Comparison of ENCODE assay signal across 12 cellular contexts in the genomic region with DNA sequence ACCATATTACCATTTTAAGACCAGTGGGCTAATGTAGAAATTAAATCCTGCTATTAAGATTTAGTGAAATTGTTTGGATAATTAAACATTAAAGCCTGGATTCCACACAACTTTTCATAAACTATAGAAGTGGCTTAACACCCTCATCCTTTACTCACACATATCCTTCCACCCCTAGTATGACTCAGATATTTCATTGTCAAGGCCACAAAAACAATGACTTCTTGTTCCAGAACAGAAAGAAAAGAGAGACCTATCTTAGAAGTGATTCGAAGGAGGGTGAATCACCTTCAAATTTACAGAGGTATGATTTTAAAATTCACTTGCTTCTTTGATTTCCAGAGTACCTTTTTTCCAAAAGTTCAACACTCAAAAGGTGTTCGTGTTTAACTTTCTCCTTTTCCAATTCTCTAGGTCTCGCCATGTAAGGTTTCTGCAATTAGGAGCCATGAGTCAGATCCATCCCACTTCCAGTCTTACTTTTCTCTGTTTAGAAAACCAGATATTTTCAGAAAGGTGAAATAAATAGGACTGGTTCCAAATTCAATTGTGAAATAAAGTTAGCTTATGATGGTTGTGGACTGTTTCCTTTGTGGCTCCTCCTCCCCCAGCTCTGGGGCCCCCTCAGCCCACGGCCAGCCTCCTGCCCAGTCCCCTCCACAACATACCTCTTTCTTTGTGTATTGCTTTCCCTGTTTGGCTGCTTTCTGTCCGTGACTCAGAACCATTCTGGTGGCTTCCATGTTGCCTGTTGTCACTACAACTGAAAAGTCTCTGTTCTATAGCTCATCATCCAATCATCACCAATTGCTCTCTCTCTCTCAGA. TPM values are rescaled to one million over a fixed set of nuclear protein-coding genes. Genes with fewer than 3 reads are reported as not detected.
DNase-seq lines count a peak whose midpoint lies in the region; ATAC-seq and TF ChIP-seq lines count a peak whose summit lies in the region.
"Had no signal": no experiment of that assay in that cellular context is flagged by ENCODE, and none has a peak within 500 bp of the region (broad histone marks: within the 10 kb centered on the region; RNA-seq: fewer than 3 reads in every experiment).

No MANE protein-coding gene starts in this region.

- H3K27ac ChIP-seq in H9 (ENCODE audit: insufficient read length, low read depth, low read length), result no peak overlapping the region
- no peak overlapping the region for H3K27ac ChIP-seq in psoas muscle
- H3K27ac ChIP-seq: left lung, SJSA1 had no signal

- H3K4me1 Mint-ChIP-seq in activated T-helper 17 cell treated with anti-CD3 and anti-CD28 coated beads, Interleukin-2, amount 50 U/mL, for 72 hours, result peaks cover 21% of the 10 kb centered on the region
- H3K4me1 Mint-ChIP-seq in H9, result no peaks in the 10 kb centered on the region

- no peak overlapping the region for H3K18ac ChIP-seq in H9 (ENCODE audit: insufficient read length, low read depth, low read length)

- H3T11ph ChIP-seq in H9 (ENCODE audit: low read length), result no peak overlapping the region

- H2AFZ ChIP-seq in H9 (ENCODE audit: low read length), result no peak overlapping the region

- intact Hi-C loops in posterior vena cava (cut with DNase I), result loop anchor here in 1 of 2 donors (5.0 kb wide), 1 partner anchor 1688 kb away; no protein-coding TSS in a partner anchor
- intact Hi-C loops in psoas muscle (cut with DNase I), result no loop called here

- H3K23me2 ChIP-seq in H9 (ENCODE audit: insufficient read length, low read depth, low read length, poor library complexity, severe bottlenecking), result no peaks in the 10 kb centered on the region

- H3K4me1 ChIP-seq in H9 (ENCODE audit: insufficient read depth, low read length) (no peaks in the 10 kb centered on the region), psoas muscle (no peaks in the 10 kb centered on the region)
- H3K4me1 ChIP-seq: SJSA1 had no signal

- H3K9ac ChIP-seq in H9 (ENCODE audit: extremely low read depth, insufficient read length, low read length), result no peak overlapping the region

- whole genome bisulfite sequencing in H9 (ENCODE audit: extremely low coverage, insufficient read length, low lambda C conversion rate), result no CpG with 5 or more reads among the region's 5 CpGs
- 83 to 90% (median 84%) methylated on average over 5 of the region's 5 CpGs for WGBS in psoas muscle, 3 donors

- H3K4ac ChIP-seq in H9 (ENCODE audit: low read depth, low read length), result no peak overlapping the region

- H3K4me3 Mint-ChIP-seq in activated T-helper 17 cell treated with anti-CD3 and anti-CD28 coated beads, Interleukin-2, amount 50 U/mL, for 72 hours, result peak overlapping the region; percentile 66
- no peak overlapping the region for H3K4me3 Mint-ChIP-seq in H9

- DNase-seq in activated T-cell treated with anti-CD3 and anti-CD28 coated beads for 24 hours (ENCODE audit: low read depth) (peak; percentile 9), activated T-cell treated with anti-CD3 and anti-CD28 coated beads for 4 hours (no peak), fibroblast of the aortic adventitia (ENCODE audit: low read depth) (peak; percentile 37), H9 (no peak), posterior vena cava (ENCODE audit: low spot score) (no peak), psoas muscle (no peak)
- DNase-seq in stimulated activated CD8-positive, alpha-beta memory T cell treated with anti-CD3 and anti-CD28 coated beads, Interleukin-4, amount 100 ng/mL, for 48 hours, result peak; percentile 65
- DNase-seq: activated effector memory CD4-positive, alpha-beta T cell treated with anti-CD3 and anti-CD28 coated beads, Interleukin-2, amount 50 U/mL, for 16 hours; AML-193; left lung had no signal

- H2BK120ac ChIP-seq in H9 (ENCODE audit: low read depth, low read length, poor library complexity, severe bottlenecking), result no peak overlapping the region

- H4K20me1 ChIP-seq in H9 (ENCODE audit: control insufficient read depth, insufficient read depth, insufficient read length), result no peaks in the 10 kb centered on the region

- no peak overlapping the region for H4K5ac ChIP-seq in H9 (ENCODE audit: insufficient read length, low read depth, low read length)

- H3K36me3 ChIP-seq in psoas muscle (ENCODE audit: insufficient read depth in 1 of 2, low read depth in 1 of 2), result no peaks in the 10 kb centered on the region
- H3K36me3 ChIP-seq: SJSA1 had no signal

- H3K56ac ChIP-seq in H9 (ENCODE audit: insufficient read length, low read depth, low read length), result no peak overlapping the region

- no peak overlapping the region for H4K8ac ChIP-seq in H9 (replicated peaks; ENCODE audit: insufficient read length, low read depth, low read length)

- H3K4me3 ChIP-seq in fibroblast of the aortic adventitia (ENCODE audit: low read depth, low read length), result no peak overlapping the region
- no peak overlapping the region for H3K4me3 ChIP-seq in psoas muscle
- H3K4me3 ChIP-seq: left lung, SJSA1 had no signal

- H3K36me3 Mint-ChIP-seq in activated T-helper 17 cell treated with anti-CD3 and anti-CD28 coated beads, Interleukin-2, amount 50 U/mL, for 72 hours (ENCODE audit: low read depth), result peaks cover 37% of the 10 kb centered on the region
- no peaks in the 10 kb centered on the region for H3K36me3 Mint-ChIP-seq in H9 (ENCODE audit: insufficient read depth in 1 of 3, low read depth in 3 of 3)

- no peaks in the 10 kb centered on the region for H3K27me3 ChIP-seq in H9 (ENCODE audit: insufficient read depth, low read length)
- no peaks in the 10 kb centered on the region for H3K27me3 ChIP-seq in psoas muscle (ENCODE audit: insufficient read depth in 3 of 3, low read length in 2 of 3)
- H3K27me3 ChIP-seq: left lung, SJSA1 had no signal

- no peak for TF ChIP-seq CTCF in fibroblast of the aortic adventitia (IDR thresholded peaks at IDR 0.05; ENCODE audit: insufficient read depth, low read length)
- TF ChIP-seq CTCF in H9 (conservative IDR thresholded peaks at IDR 0.05), result no peak
- TF ChIP-seq CTCF in psoas muscle (IDR thresholded peaks at IDR 0.05), result no peak

- H3K27me3 Mint-ChIP-seq in activated T-helper 17 cell treated with anti-CD3 and anti-CD28 coated beads, Interleukin-2, amount 50 U/mL, for 72 hours, result no peaks in the 10 kb centered on the region
- H3K27me3 Mint-ChIP-seq in H9 (ENCODE audit: low read depth), result no peaks in the 10 kb centered on the region

- no peak overlapping the region for H3K23ac ChIP-seq in H9 (ENCODE audit: insufficient read length, low read depth, low read length)

- H2BK12ac ChIP-seq in H9 (ENCODE audit: insufficient read length, low read depth, low read length), result no peak overlapping the region

- H2BK20ac ChIP-seq in H9 (ENCODE audit: low read depth, low read length, poor library complexity, severe bottlenecking), result no peak overlapping the region

- H3K79me2 ChIP-seq in H9 (ENCODE audit: insufficient read depth, low read length), result no peaks in the 10 kb centered on the region

- no peak overlapping the region for H4K91ac ChIP-seq in H9 (ENCODE audit: insufficient read length, low read depth, low read length)

- no peak overlapping the region for H2BK15ac ChIP-seq in H9 (ENCODE audit: low read depth, low read length)

- H3K9me3 Mint-ChIP-seq in activated T-helper 17 cell treated with anti-CD3 and anti-CD28 coated beads, Interleukin-2, amount 50 U/mL, for 72 hours, result no peaks in the 10 kb centered on the region
- no peaks in the 10 kb centered on the region for H3K9me3 Mint-ChIP-seq in H9

- H3K14ac ChIP-seq in H9 (ENCODE audit: insufficient read depth, low read length), result no peak overlapping the region

- H3K79me1 ChIP-seq in H9 (ENCODE audit: insufficient read depth, low read depth, low read length, poor library complexity, severe bottlenecking), result no peaks in the 10 kb centered on the region

- H3K9me3 ChIP-seq in H9 (ENCODE audit: control insufficient read depth, low read depth, low read length) (no peaks in the 10 kb centered on the region), psoas muscle (no peaks in the 10 kb centered on the region)
- H3K9me3 ChIP-seq: left lung, SJSA1 had no signal

- H2BK5ac ChIP-seq in H9 (ENCODE audit: insufficient read length, low read length), result no peak overlapping the region

- peak overlapping the region; percentile 81 for H3K27ac Mint-ChIP-seq in activated T-helper 17 cell treated with anti-CD3 and anti-CD28 coated beads, Interleukin-2, amount 50 U/mL, for 72 hours
- H3K27ac Mint-ChIP-seq in H9, result 0 out of 7 replicates have a peak overlapping the region, but pooled peaks of 1 of the 3 experiments have one; percentile 27

- no peak overlapping the region for H2AK5ac ChIP-seq in H9 (ENCODE audit: insufficient read length, low read length)

- H3K4me2 ChIP-seq in H9 (ENCODE audit: insufficient read depth, insufficient read length, low read length), result no peak overlapping the region

- peak; percentile 84 for ATAC-seq in activated T-helper 17 cell treated with anti-CD3 and anti-CD28 coated beads, Interleukin-2, amount 50 U/mL, for 72 hours (replicated peaks)
- no peak for ATAC-seq in psoas muscle
- ATAC-seq: left lung had no signal

RNA-seq across cellular contexts. Expression of a gene that starts 24.6 kb away (rescaled TPM):
- total RNA-seq in activated T-helper 17 cell treated with anti-CD3 and anti-CD28 coated beads, Interleukin-2, amount 50 U/mL, for 72 hours, result under 1 TPM in 1 of 2 donors, not detected in 1; 0.74 TPM
- total RNA-seq in fibroblast of the aortic adventitia (ENCODE audit: low replicate concordance) (223 and 529 TPM in 2 replicates), H9 (2021) (not detected in 2 replicates), posterior vena cava (1,000 to 10,000 TPM; 4,815 to 5,579 TPM), psoas muscle (100 to 1,000 TPM in 1 of 4 donors, 10 to 100 TPM in 3; 60.2 to 159 (median 82.0) TPM)
- polyA plus RNA-seq in psoas muscle, result 10 to 100 TPM; 57.3 to 83.5 (median 57.5) TPM
- total RNA-seq: SJSA1 had no signal

RNA-seq across cellular contexts. Expression of a gene that starts 28.0 kb away (rescaled TPM):
- total RNA-seq in activated T-helper 17 cell treated with anti-CD3 and anti-CD28 coated beads, Interleukin-2, amount 50 U/mL, for 72 hours, result 1 to 10 TPM; 5.2 to 9.4 TPM
- total RNA-seq in fibroblast of the aortic adventitia (ENCODE audit: low replicate concordance) (0.18 TPM in 1 of 2 replicates, not detected in the other), H9 (2021) (not detected in 2 replicates), posterior vena cava (1 to 10 TPM; 1.0 to 1.2 TPM), psoas muscle (under 1 TPM in 3 of 4 donors, not detected in 1; 0.17 to 0.42 (median 0.24) TPM)
- polyA plus RNA-seq in psoas muscle, result under 1 TPM; 0.05 to 0.09 (median 0.08) TPM
- total RNA-seq: SJSA1 had no signal

RNA-seq across cellular contexts. Expression of a gene that starts 51.1 kb away (rescaled TPM):
- total RNA-seq in activated T-helper 17 cell treated with anti-CD3 and anti-CD28 coated beads, Interleukin-2, amount 50 U/mL, for 72 hours, result 100 to 1,000 TPM; 691 to 930 TPM
- total RNA-seq in fibroblast of the aortic adventitia (ENCODE audit: low replicate concordance) (2.4 and 7.2 TPM in 2 replicates), H9 (2021) (0.29 and 0.44 TPM in 2 replicates), posterior vena cava (100 to 1,000 TPM in 1 of 2 donors, 10 to 100 TPM in 1; 96.6 to 157 TPM), psoas muscle (10 to 100 TPM; 27.1 to 41.4 (median 29.9) TPM)
- polyA plus RNA-seq in psoas muscle, result 10 to 100 TPM; 23.9 to 44.0 (median 39.4) TPM

Comparison
In these comparisons a context has a peak if more than half of its experiments do, and no peak if none do; other contexts are left out.
1. DNase-seq: peak in activated T-cell treated with anti-CD3 and anti-CD28 coated beads for 24 hours (single experiment), fibroblast of the aortic adventitia (single experiment) and stimulated activated CD8-positive, alpha-beta memory T cell treated with anti-CD3 and anti-CD28 coated beads, Interleukin-4, amount 100 ng/mL, for 48 hours (single experiment); none in activated T-cell treated with anti-CD3 and anti-CD28 coated beads for 4 hours (single experiment), H9 (single experiment), posterior vena cava (single experiment) and psoas muscle (0 of 2).
2. RNA of a gene that starts 24.6 kb away (total RNA-seq): 4,815 to 5,579 TPM in posterior vena cava, 223 to 529 TPM in fibroblast of the aortic adventitia and 60.2 to 159 TPM in psoas muscle; 0.74 TPM in activated T-helper 17 cell treated with anti-CD3 and anti-CD28 coated beads, Interleukin-2, amount 50 U/mL, for 72 hours and not detected in H9; every median in the first group is over 10 times any median in the second.
3. RNA of a gene that starts 51.1 kb away (total RNA-seq): 691 to 930 TPM in activated T-helper 17 cell treated with anti-CD3 and anti-CD28 coated beads, Interleukin-2, amount 50 U/mL, for 72 hours; 96.6 to 157 TPM in posterior vena cava, 27.1 to 41.4 TPM in psoas muscle, 2.4 to 7.2 TPM in fibroblast of the aortic adventitia and 0.29 to 0.44 TPM in H9; every median in the first group is over 4 times any median in the second.